In genomic region chr16:29743475-29743826, GRCh38 we compare ENCODE assay signal across 21 cellular contexts. TPM values are rescaled to one million over a fixed set of nuclear protein-coding genes. Genes with fewer than 3 reads are reported as not detected.
DNase-seq lines count a peak whose midpoint lies in the region; ATAC-seq and TF ChIP-seq lines count a peak whose summit lies in the region.
"Had no signal": no experiment of that assay in that cellular context is flagged by ENCODE, and none has a peak within 500 bp of the region (broad histone marks: within the 10 kb centered on the region; RNA-seq: fewer than 3 reads in every experiment).

No MANE protein-coding gene starts in this region.

- H3K4me1 ChIP-seq in HUES48 (ENCODE audit: control insufficient read depth, insufficient read depth, low read length) (peaks cover 2% of the 10 kb centered on the region; the same call in 1 of the 2 replicates), prostate gland (replicated peaks) (peaks cover 20% of the 10 kb centered on the region)
- H3K4me1 ChIP-seq: parathyroid adenoma had no signal

- no peaks in the 10 kb centered on the region for H3K27me3 Mint-ChIP-seq in activated CD4-positive, alpha-beta T cell treated with anti-CD3 and anti-CD28 coated beads, Interleukin-2, amount 10 ng/mL, durations not matched to agents 7 days and 5 days
- no peaks in the 10 kb centered on the region for H3K27me3 Mint-ChIP-seq in activated naive CD8-positive, alpha-beta T cell

- H3K9me3 ChIP-seq in HUES48 (ENCODE audit: control insufficient read depth, insufficient read depth, low read length) (peaks cover 6% of the 10 kb centered on the region; the same call in 1 of the 2 replicates), prostate gland (no peaks in the 10 kb centered on the region)

- ATAC-seq in Right ventricle myocardium inferior (no peak), GM21528 (IDR thresholded peaks at IDR 0.05; ENCODE audit: low FRiP score, unreplicated experiment) (no peak)
- ATAC-seq: left lobe of liver had no signal

- no peak for TF ChIP-seq POLR2A in prostate gland (IDR thresholded peaks at IDR 0.05)

- H3K4me3 ChIP-seq in HUES48 (ENCODE audit: low read depth, low read length): no peak overlapping the region
- no peak overlapping the region for H3K4me3 ChIP-seq in prostate gland

- peak overlapping the region; percentile 66 for H3K27ac Mint-ChIP-seq in activated CD4-positive, alpha-beta T cell treated with anti-CD3 and anti-CD28 coated beads, Interleukin-2, amount 10 ng/mL, durations not matched to agents 7 days and 5 days
- H3K27ac Mint-ChIP-seq in activated naive CD8-positive, alpha-beta T cell: peak overlapping the region; percentile 87

- H3K9me3 Mint-ChIP-seq in activated CD4-positive, alpha-beta T cell treated with anti-CD3 and anti-CD28 coated beads, Interleukin-2, amount 10 ng/mL, durations not matched to agents 7 days and 5 days: no peaks in the 10 kb centered on the region
- H3K9me3 Mint-ChIP-seq in activated naive CD8-positive, alpha-beta T cell (ENCODE audit: low read depth): no peaks in the 10 kb centered on the region

- H3K36me3 ChIP-seq in HUES48 (ENCODE audit: control insufficient read depth, insufficient read depth, low read length) (peaks cover 13% of the 10 kb centered on the region), prostate gland (no peaks in the 10 kb centered on the region)
- H3K36me3 ChIP-seq: WERI-Rb-1 had no signal

- CTCF ChIA-PET in activated CD4-positive, alpha-beta T cell treated with anti-CD3 and anti-CD28 coated beads, Interleukin-2, amount 10 ng/mL, durations not matched to agents 7 days and 5 days (lab: Charles Lee): interaction anchor here (0.5 to 1.3 kb wide), 4 partner anchors 13 to 64 kb away, joined by 3 to 5 read pairs (median 4); no protein-coding TSS in a partner anchor

- H3K4me1 Mint-ChIP-seq in activated CD4-positive, alpha-beta T cell treated with anti-CD3 and anti-CD28 coated beads, Interleukin-2, amount 10 ng/mL, durations not matched to agents 7 days and 5 days: peaks cover 83% of the 10 kb centered on the region
- H3K4me1 Mint-ChIP-seq in activated naive CD8-positive, alpha-beta T cell (ENCODE audit: low read depth): peaks cover 83% of the 10 kb centered on the region

- H3K27me3 ChIP-seq in HUES48 (ENCODE audit: control insufficient read depth, insufficient read depth, low read length): no peaks in the 10 kb centered on the region
- H3K27me3 ChIP-seq in prostate gland (replicated peaks; ENCODE audit: insufficient read depth): no peaks in the 10 kb centered on the region

- H3K9ac ChIP-seq in HUES48 (ENCODE audit: low read depth, low read length): no peak overlapping the region
- H3K9ac ChIP-seq: parathyroid adenoma had no signal

- POLR2A ChIA-PET in activated CD4-positive, alpha-beta T cell treated with anti-CD3 and anti-CD28 coated beads, Interleukin-2, amount 10 ng/mL, durations not matched to agents 7 days and 5 days (lab: Charles Lee): interaction anchor here (0.5 kb wide), 1 partner anchor 10 kb away, joined by 3 read pairs; no protein-coding TSS in a partner anchor

- H3K27ac ChIP-seq in HUES48 (ENCODE audit: low read depth, low read length) (peak overlapping the region; percentile 33), prostate gland (peak overlapping the region; percentile 54 to 86)
- H3K27ac ChIP-seq: parathyroid adenoma, WERI-Rb-1 had no signal

- WGBS in prostate gland: 77% methylated on average over 5 of the region's 5 CpGs

- TF ChIP-seq CTCF in prostate gland (IDR thresholded peaks at IDR 0.05): no peak

- H3K4me3 Mint-ChIP-seq in activated CD4-positive, alpha-beta T cell treated with anti-CD3 and anti-CD28 coated beads, Interleukin-2, amount 10 ng/mL, durations not matched to agents 7 days and 5 days: peak overlapping the region; percentile 99
- peak overlapping the region; percentile 81 for H3K4me3 Mint-ChIP-seq in activated naive CD8-positive, alpha-beta T cell

- DNase-seq in activated CD4-positive, alpha-beta T cell treated with anti-CD3 and anti-CD28 coated beads, Interleukin-2, amount 10 ng/mL, durations not matched to agents 7 days and 5 days: no peak
- no peak for DNase-seq in activated CD4-positive, alpha-beta T cell treated with anti-CD3 and anti-CD28 coated beads, Interleukin-2, amount 50 U/mL, for 4 hours
- DNase-seq in prostate gland (ENCODE audit: low spot score) (no peak), Right ventricle myocardium inferior (ENCODE audit: missing footprints) (no peak), HUDEP-2 (lab: John Stamatoyannopoulos, UW; ENCODE audit: unreplicated experiment in 76 of 76) (no peak)
- DNase-seq: foreskin fibroblast, Kasumi-1, NCI-H1436 treated with DMSO at 0.1 percent for 48 hours, small intestine, WERI-Rb-1 had no signal

- H3K36me3 Mint-ChIP-seq in activated CD4-positive, alpha-beta T cell treated with anti-CD3 and anti-CD28 coated beads, Interleukin-2, amount 10 ng/mL, durations not matched to agents 7 days and 5 days (ENCODE audit: low read depth): peaks cover 74% of the 10 kb centered on the region
- no peaks in the 10 kb centered on the region for H3K36me3 Mint-ChIP-seq in activated naive CD8-positive, alpha-beta T cell

- intact Hi-C loops in prostate gland (cut with DNase I) (no loop called here), Right ventricle myocardium inferior (cut with DNase I) (no loop called here)

RNA-seq across cellular contexts. Expression of gene C16orf54, which starts 2.3 kb away (rescaled TPM):
- 10 to 100 TPM; 88.3 to 92.3 TPM for total RNA-seq in activated CD4-positive, alpha-beta T cell treated with anti-CD3 and anti-CD28 coated beads, Interleukin-2, amount 10 ng/mL, durations not matched to agents 7 days and 5 days
- total RNA-seq in prostate gland: 1 to 10 TPM; 1.1 to 1.2 TPM
- 0.73 TPM for total RNA-seq in Right ventricle myocardium inferior
- total RNA-seq: A673, chondrocyte, endothelial cell of umbilical vein, RPMI7951 had no signal

RNA-seq across cellular contexts. Expression of gene ZG16, which starts 34.6 kb away (rescaled TPM):
- not detected for total RNA-seq in activated CD4-positive, alpha-beta T cell treated with anti-CD3 and anti-CD28 coated beads, Interleukin-2, amount 10 ng/mL, durations not matched to agents 7 days and 5 days
- total RNA-seq in prostate gland: not detected
- total RNA-seq in Right ventricle myocardium inferior: not detected
- total RNA-seq: A673, chondrocyte, endothelial cell of umbilical vein, mucosa of gallbladder, RPMI7951, ureter had no signal

RNA-seq across cellular contexts. Expression of gene KIF22, which starts 47.1 kb away (rescaled TPM):
- total RNA-seq in activated CD4-positive, alpha-beta T cell treated with anti-CD3 and anti-CD28 coated beads, Interleukin-2, amount 10 ng/mL, durations not matched to agents 7 days and 5 days: 100 to 1,000 TPM; 244 to 253 TPM
- total RNA-seq in prostate gland: 10 to 100 TPM; 58.5 to 89.6 TPM
- total RNA-seq in Right ventricle myocardium inferior: 53.3 TPM

Comparison
In these comparisons a context has a peak if more than half of its experiments do, and no peak if none do; other contexts are left out.
1. RNA of gene C16orf54, which starts 2.3 kb away (total RNA-seq): 88.3 to 92.3 TPM in activated CD4-positive, alpha-beta T cell treated with anti-CD3 and anti-CD28 coated beads, Interleukin-2, amount 10 ng/mL, durations not matched to agents 7 days and 5 days; 1.1 to 1.2 TPM in prostate gland and 0.73 TPM in Right ventricle myocardium inferior (single experiment); every median in the first group is over 10 times any median in the second.